Comparison of ENCODE assay signal across 15 cellular contexts in the genomic region with DNA sequence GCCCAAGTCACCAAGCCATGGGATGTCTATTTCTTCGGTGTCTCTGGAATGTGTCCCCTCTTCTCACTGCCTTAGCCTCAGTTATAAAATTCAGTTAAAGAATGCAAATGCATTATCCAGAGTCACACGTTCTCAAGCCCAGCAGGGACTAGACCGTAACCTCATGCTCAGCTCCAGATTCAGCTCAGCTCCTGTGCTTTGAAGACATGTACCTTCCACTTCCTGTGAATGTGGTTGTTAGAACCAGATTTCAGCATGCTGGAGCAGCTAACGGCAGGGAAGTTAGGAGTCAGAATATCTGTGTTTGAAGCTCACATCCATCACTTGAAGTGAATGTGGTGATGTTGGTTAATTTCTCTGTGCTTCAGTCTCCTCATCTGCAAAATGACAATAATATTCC. TPM values are rescaled to one million over a fixed set of nuclear protein-coding genes. Genes with fewer than 3 reads are reported as not detected.
DNase-seq lines count a peak whose midpoint lies in the region; ATAC-seq and TF ChIP-seq lines count a peak whose summit lies in the region.
"Had no signal": no experiment of that assay in that cellular context is flagged by ENCODE, and none has a peak within 500 bp of the region (broad histone marks: within the 10 kb centered on the region; RNA-seq: fewer than 3 reads in every experiment).

No MANE protein-coding gene starts in this region.

- H3K27ac ChIP-seq in CD8-positive, alpha-beta T cell (ENCODE audit: low read depth, low read length) = no peak overlapping the region
- H3K27ac ChIP-seq in naive thymus-derived CD4-positive, alpha-beta T cell (ENCODE audit: low read depth, low read length) = no peak overlapping the region
- H3K27ac ChIP-seq: BLaER1 treated with 17β-estradiol and CSF1 and Interleukin-3, amounts not matched to agents 10 nM and 100 nM; GM23248 had no signal

- peaks cover 9% of the 10 kb centered on the region for H3K4me1 ChIP-seq in CD8-positive, alpha-beta T cell (ENCODE audit: insufficient read depth, low read length)
- H3K4me1 ChIP-seq in naive thymus-derived CD4-positive, alpha-beta T cell (ENCODE audit: control insufficient read depth in 2 of 2, insufficient read depth in 2 of 2, low read length in 2 of 2) = peaks cover 0 to 8% of the 10 kb centered on the region in 2 donors
- H3K4me1 ChIP-seq: BLaER1 treated with 17β-estradiol and CSF1 and Interleukin-3, amounts not matched to agents 10 nM and 100 nM; HAP-1 had no signal

- no peaks in the 10 kb centered on the region for H3K9me3 Mint-ChIP-seq in activated naive CD4-positive, alpha-beta T cell treated with anti-CD3 and anti-CD28 coated beads, Interleukin-2, amount 50 U/mL, for 24 hours
- peaks cover 3% of the 10 kb centered on the region for H3K9me3 Mint-ChIP-seq in CD8-positive, alpha-beta T cell
- peaks cover 0 to 8% (median 0%) of the 10 kb centered on the region in 11 donors for H3K9me3 Mint-ChIP-seq in naive thymus-derived CD4-positive, alpha-beta T cell
- H3K9me3 Mint-ChIP-seq: CD4-positive, alpha-beta T cell had no signal

- intact Hi-C loops in CD8-positive, alpha-beta T cell (cut with DNase I, micrococcal nuclease) = no loop called here
- intact Hi-C loops in naive thymus-derived CD4-positive, alpha-beta T cell (cut with micrococcal nuclease) = no loop called here

- no peaks in the 10 kb centered on the region for H3K27me3 Mint-ChIP-seq in activated naive CD4-positive, alpha-beta T cell treated with anti-CD3 and anti-CD28 coated beads, Interleukin-2, amount 50 U/mL, for 24 hours
- H3K27me3 Mint-ChIP-seq in CD8-positive, alpha-beta T cell (ENCODE audit: low read depth) = no peaks in the 10 kb centered on the region
- no peaks in the 10 kb centered on the region for H3K27me3 Mint-ChIP-seq in naive thymus-derived CD4-positive, alpha-beta T cell
- H3K27me3 Mint-ChIP-seq: B cell; CD4-positive, alpha-beta T cell had no signal

- H3K9me3 ChIP-seq in CD8-positive, alpha-beta T cell (ENCODE audit: low read length) = no peaks in the 10 kb centered on the region
- H3K9me3 ChIP-seq in naive thymus-derived CD4-positive, alpha-beta T cell (ENCODE audit: control insufficient read depth in 2 of 3, low read length in 3 of 3) = no peaks in the 10 kb centered on the region
- H3K9me3 ChIP-seq: HAP-1 had no signal

- no peak overlapping the region for H3K4me3 ChIP-seq in CD8-positive, alpha-beta T cell (ENCODE audit: low read depth, low read length)
- H3K4me3 ChIP-seq in Jurkat, Clone E6-1 (ENCODE audit: low read length) = no peak overlapping the region
- H3K4me3 ChIP-seq in naive thymus-derived CD4-positive, alpha-beta T cell (ENCODE audit: low read length) = no peak overlapping the region
- H3K4me3 ChIP-seq: BLaER1 treated with 17β-estradiol and CSF1 and Interleukin-3, amounts not matched to agents 10 nM and 100 nM; GM23248; HAP-1 had no signal

- peaks cover 7% of the 10 kb centered on the region for H3K36me3 Mint-ChIP-seq in activated naive CD4-positive, alpha-beta T cell treated with anti-CD3 and anti-CD28 coated beads, Interleukin-2, amount 50 U/mL, for 24 hours
- H3K36me3 Mint-ChIP-seq in CD8-positive, alpha-beta T cell = peaks cover 25% of the 10 kb centered on the region
- peaks cover 0 to 39% (median 16%) of the 10 kb centered on the region in 5 donors for H3K36me3 Mint-ChIP-seq in naive thymus-derived CD4-positive, alpha-beta T cell

- CTCF ChIA-PET in CD8-positive, alpha-beta T cell (lab: Charles Lee) = no interaction called here
- CTCF ChIA-PET in naive thymus-derived CD4-positive, alpha-beta T cell (lab: Charles Lee) = no interaction called here

- POLR2A ChIA-PET in CD8-positive, alpha-beta T cell (lab: Charles Lee) = no interaction called here
- POLR2A ChIA-PET in naive thymus-derived CD4-positive, alpha-beta T cell (lab: Charles Lee) = interaction anchor here (1.2 kb wide), 1 partner anchor 27 kb away, joined by 3 read pairs; the partner anchor contains the start of gene GEMIN8

- DNase-seq in activated naive CD4-positive, alpha-beta T cell (lab: John Stamatoyannopoulos, UW) = no peak
- no peak for DNase-seq in CD8-positive, alpha-beta T cell
- peak; percentile 39 for DNase-seq in Jurkat, Clone E6-1 (ENCODE audit: low read depth, low spot score)
- DNase-seq in naive thymus-derived CD4-positive, alpha-beta T cell = peak in 5 of 9 donors; percentile 2 to 10 (median 6)
- DNase-seq in CD1c-positive myeloid dendritic cell (ENCODE audit: extremely low spot score) = no peak
- DNase-seq: CD4-positive, alpha-beta T cell; DMS153; DMS79; GF-D8; GM23248 had no signal

- H3K36me3 ChIP-seq in CD8-positive, alpha-beta T cell (ENCODE audit: insufficient read depth, low read length) = no peaks in the 10 kb centered on the region
- peaks cover 0 to 5% (median 5%) of the 10 kb centered on the region in 3 experiments for H3K36me3 ChIP-seq in naive thymus-derived CD4-positive, alpha-beta T cell (ENCODE audit: control insufficient read depth in 2 of 3, insufficient read depth in 3 of 3, low read length in 3 of 3)
- H3K36me3 ChIP-seq: HAP-1 had no signal

- H3K4me3 Mint-ChIP-seq in activated naive CD4-positive, alpha-beta T cell treated with anti-CD3 and anti-CD28 coated beads, Interleukin-2, amount 50 U/mL, for 24 hours = no peak overlapping the region
- no peak overlapping the region for H3K4me3 Mint-ChIP-seq in CD8-positive, alpha-beta T cell
- H3K4me3 Mint-ChIP-seq in naive thymus-derived CD4-positive, alpha-beta T cell = peak overlapping the region in 3 of 10 donors; percentile 20 to 40 (median 23)
- H3K4me3 Mint-ChIP-seq: B cell; CD4-positive, alpha-beta T cell had no signal

- peak overlapping the region; percentile 59 for H3K27ac Mint-ChIP-seq in activated naive CD4-positive, alpha-beta T cell treated with anti-CD3 and anti-CD28 coated beads, Interleukin-2, amount 50 U/mL, for 24 hours
- peak overlapping the region; percentile 20 for H3K27ac Mint-ChIP-seq in CD8-positive, alpha-beta T cell
- peak overlapping the region in 2 of 9 donors; percentile 20 to 22 for H3K27ac Mint-ChIP-seq in naive thymus-derived CD4-positive, alpha-beta T cell
- H3K27ac Mint-ChIP-seq: B cell; CD4-positive, alpha-beta T cell had no signal

- no peak for TF ChIP-seq CTCF in CD8-positive, alpha-beta T cell (IDR thresholded peaks at IDR 0.05)

- ATAC-seq in CD8-positive, alpha-beta T cell = no peak
- no peak for ATAC-seq in naive thymus-derived CD4-positive, alpha-beta T cell
- ATAC-seq in HG02884 (IDR thresholded peaks at IDR 0.05; ENCODE audit: unreplicated experiment) = no peak

- H3K4me1 Mint-ChIP-seq in activated naive CD4-positive, alpha-beta T cell treated with anti-CD3 and anti-CD28 coated beads, Interleukin-2, amount 50 U/mL, for 24 hours = peaks cover 17% of the 10 kb centered on the region
- H3K4me1 Mint-ChIP-seq in CD8-positive, alpha-beta T cell (ENCODE audit: low read depth) = peaks cover 11% of the 10 kb centered on the region
- peaks cover 4 to 15% (median 10%) of the 10 kb centered on the region in 7 donors for H3K4me1 Mint-ChIP-seq in naive thymus-derived CD4-positive, alpha-beta T cell
- H3K4me1 Mint-ChIP-seq: B cell had no signal

- H3K27me3 ChIP-seq in CD8-positive, alpha-beta T cell (ENCODE audit: insufficient read depth, low read length) = no peaks in the 10 kb centered on the region
- H3K27me3 ChIP-seq in naive thymus-derived CD4-positive, alpha-beta T cell (ENCODE audit: control insufficient read depth in 2 of 2, insufficient read depth in 2 of 2, low read length in 2 of 2) = no peaks in the 10 kb centered on the region

RNA-seq across cellular contexts. Expression of gene GEMIN8, which starts 26.7 kb away (rescaled TPM):
- 1 to 10 TPM; 7.8 to 9.4 TPM for total RNA-seq in CD8-positive, alpha-beta T cell
- 23.1 TPM for polyA plus RNA-seq in Jurkat, Clone E6-1 (2012; ENCODE audit: insufficient read depth, insufficient read length)
- 10 to 100 TPM in 4 of 5 experiments, 1 to 10 TPM in 1; 9.7 to 20.4 (median 11.7) TPM for total RNA-seq in naive thymus-derived CD4-positive, alpha-beta T cell
- 10 to 100 TPM; 32.7 to 35.8 TPM for polyA plus RNA-seq in naive thymus-derived CD4-positive, alpha-beta T cell

Comparison
In these comparisons a context has a peak if more than half of its experiments do, and no peak if none do; other contexts are left out.
1. DNase-seq: peak in Jurkat, Clone E6-1 (single experiment) and naive thymus-derived CD4-positive, alpha-beta T cell (5 of 9); none in activated naive CD4-positive, alpha-beta T cell (0 of 4), CD8-positive, alpha-beta T cell (0 of 7) and CD1c-positive myeloid dendritic cell (single experiment).